In genomic region chr21:42340187-42340586, GRCh38 we compare ENCODE assay signal across 21 cellular contexts. TPM values are rescaled to one million over a fixed set of nuclear protein-coding genes. Genes with fewer than 3 reads are reported as not detected.
DNase-seq lines count a peak whose midpoint lies in the region; ATAC-seq and TF ChIP-seq lines count a peak whose summit lies in the region.
"Had no signal": no experiment of that assay in that cellular context is flagged by ENCODE, and none has a peak within 500 bp of the region (broad histone marks: within the 10 kb centered on the region; RNA-seq: fewer than 3 reads in every experiment).

No MANE protein-coding gene starts in this region.

- H3K79me2 ChIP-seq in MM.1S (ENCODE audit: low read length): no peaks in the 10 kb centered on the region

- ATAC-seq in activated T-cell treated with anti-CD3 and anti-CD28 coated beads, Interleukin-2, amount 50 U/mL, for 72 hours (replicated peaks in 1 of 2): no peak
- no peak for ATAC-seq in GM21723 (IDR thresholded peaks at IDR 0.05; ENCODE audit: unreplicated experiment)

- peak; percentile 12 to 14 for DNase-seq in activated T-cell treated with anti-CD3 and anti-CD28 coated beads, Interleukin-2, amount 50 U/mL, for 48 hours
- DNase-seq in activated T-cell treated with anti-CD3 and anti-CD28 coated beads, Interleukin-2, amount 50 U/mL, for 72 hours: no peak
- DNase-seq in endodermal cell (peak; percentile 24), sigmoid colon (peak; percentile 30), MM.1S (no peak), AML-193 (lab: John Stamatoyannopoulos, UW) (no peak)
- DNase-seq: DMS79 treated with DMSO at 0.1 percent for 48 hours; IMR-90; NCI-H1417 treated with DMSO at 0.1 percent for 48 hours; NCI-H1930; NCI-H446 treated with DMSO at 0.1 percent for 48 hours; NCI-H748 treated with DMSO at 0.1 percent for 48 hours; NK-92 treated with Interleukin-12 subunit alpha and Interleukin-12 subunit beta, amount 100 ng/mL, for 24 hours had no signal

- no peak overlapping the region for H3K4me2 ChIP-seq in MM.1S (ENCODE audit: low read depth, low read length)

- H4K20me1 ChIP-seq in MM.1S (ENCODE audit: insufficient read depth, low read length): no peaks in the 10 kb centered on the region

- TF ChIP-seq POLR2A in sigmoid colon (IDR thresholded peaks at IDR 0.05): no peak

- TF ChIP-seq CTCF in endodermal cell (conservative IDR thresholded peaks at IDR 0.05): no peak
- no peak for TF ChIP-seq CTCF in sigmoid colon (IDR thresholded peaks at IDR 0.05)
- TF ChIP-seq CTCF in MM.1S (IDR thresholded peaks at IDR 0.05; ENCODE audit: low read length): no peak

- no peaks in the 10 kb centered on the region for H3K27me3 ChIP-seq in endodermal cell (ENCODE audit: control insufficient read depth, insufficient read depth, low read length, poor library complexity, severe bottlenecking)
- peaks cover 0 to 14% (median 0%) of the 10 kb centered on the region in 3 donors for H3K27me3 ChIP-seq in sigmoid colon
- H3K27me3 ChIP-seq in MM.1S (replicated peaks; ENCODE audit: insufficient read depth, low read length): peaks cover 83% of the 10 kb centered on the region

- H3K9me3 ChIP-seq in endodermal cell (ENCODE audit: control insufficient read depth, low read length) (no peaks in the 10 kb centered on the region), sigmoid colon (no peaks in the 10 kb centered on the region), MM.1S (replicated peaks; ENCODE audit: insufficient read depth, low read length) (no peaks in the 10 kb centered on the region)
- H3K9me3 ChIP-seq: HAP-1 had no signal

- no peak for TF ChIP-seq EP300 in sigmoid colon (IDR thresholded peaks at IDR 0.05)

- H3K4me1 ChIP-seq in endodermal cell (ENCODE audit: control insufficient read depth, insufficient read depth, low read length) (peaks cover 3% of the 10 kb centered on the region), sigmoid colon (peaks cover 0 to 7% (median 0%) of the 10 kb centered on the region in 4 donors), MM.1S (ENCODE audit: low read length) (no peaks in the 10 kb centered on the region)
- H3K4me1 ChIP-seq: HAP-1 had no signal

- peaks cover 0 to 2% of the 10 kb centered on the region in 2 donors for H3K36me3 Mint-ChIP-seq in activated T-cell treated with anti-CD3 and anti-CD28 coated beads, Interleukin-2, amount 50 U/mL, for 72 hours (ENCODE audit: insufficient read depth in 2 of 2)
- no peaks in the 10 kb centered on the region for H3K36me3 Mint-ChIP-seq in endodermal cell (ENCODE audit: low read depth)

- peaks cover 32% of the 10 kb centered on the region for H3K4me1 Mint-ChIP-seq in activated T-cell treated with anti-CD3 and anti-CD28 coated beads, Interleukin-2, amount 50 U/mL, for 72 hours (ENCODE audit: low read depth)
- peaks cover 5% of the 10 kb centered on the region for H3K4me1 Mint-ChIP-seq in endodermal cell

- H3K27ac ChIP-seq in endodermal cell (ENCODE audit: low read depth, low read length): no peak overlapping the region
- no peak overlapping the region for H3K27ac ChIP-seq in sigmoid colon
- H3K27ac ChIP-seq in MM.1S (ENCODE audit: low read length): no peak overlapping the region
- H3K27ac ChIP-seq: C4-2B, HL-60, SK-N-MC had no signal

- no peaks in the 10 kb centered on the region for H3F3A ChIP-seq in MM.1S (ENCODE audit: insufficient read depth, low read length)

- H3K36me3 ChIP-seq in endodermal cell (ENCODE audit: control insufficient read depth, insufficient read depth, low read length): no peaks in the 10 kb centered on the region
- H3K36me3 ChIP-seq in sigmoid colon: no peaks in the 10 kb centered on the region
- no peaks in the 10 kb centered on the region for H3K36me3 ChIP-seq in MM.1S (replicated peaks; ENCODE audit: insufficient read depth, low read length)
- H3K36me3 ChIP-seq: HAP-1 had no signal

- no peak overlapping the region for H2AFZ ChIP-seq in MM.1S (ENCODE audit: low read length)

- H3K9ac ChIP-seq in endodermal cell (ENCODE audit: extremely low read depth, low read length, poor library complexity, severe bottlenecking) (no peak overlapping the region), MM.1S (ENCODE audit: low read length) (no peak overlapping the region)

- intact Hi-C loops in sigmoid colon (cut with DNase I): no loop called here

- 89 to 92% methylated on average over 7 of the region's 7 CpGs for WGBS in endodermal cell (ENCODE audit: insufficient coverage in 1 of 2, insufficient read length in 1 of 2), 2 experiments
- 75 to 78% methylated on average over 7 of the region's 7 CpGs for WGBS in sigmoid colon, 2 donors

- H3K4me3 Mint-ChIP-seq in activated T-cell treated with anti-CD3 and anti-CD28 coated beads, Interleukin-2, amount 50 U/mL, for 72 hours: no peak overlapping the region
- no peak overlapping the region for H3K4me3 Mint-ChIP-seq in endodermal cell

- H3K9me2 ChIP-seq in MM.1S (replicated peaks; ENCODE audit: insufficient read depth, low read length): no peaks in the 10 kb centered on the region

- H3K27me3 Mint-ChIP-seq in activated T-cell treated with anti-CD3 and anti-CD28 coated beads, Interleukin-2, amount 50 U/mL, for 72 hours (ENCODE audit: low read depth): peaks cover 13% of the 10 kb centered on the region
- H3K27me3 Mint-ChIP-seq in endodermal cell (ENCODE audit: insufficient read depth): no peaks in the 10 kb centered on the region

- no peaks in the 10 kb centered on the region for H3K9me3 Mint-ChIP-seq in activated T-cell treated with anti-CD3 and anti-CD28 coated beads, Interleukin-2, amount 50 U/mL, for 72 hours
- no peaks in the 10 kb centered on the region for H3K9me3 Mint-ChIP-seq in endodermal cell

- H3K4me3 ChIP-seq in endodermal cell (ENCODE audit: low read length) (no peak overlapping the region), sigmoid colon (no peak overlapping the region), MM.1S (ENCODE audit: low read length) (no peak overlapping the region)
- H3K4me3 ChIP-seq: HAP-1, SK-N-MC had no signal

- H3K27ac Mint-ChIP-seq in activated T-cell treated with anti-CD3 and anti-CD28 coated beads, Interleukin-2, amount 50 U/mL, for 72 hours: no peak overlapping the region
- H3K27ac Mint-ChIP-seq in endodermal cell: no peak overlapping the region

RNA-seq across cellular contexts. Expression of gene TFF2, which starts 10.6 kb away (rescaled TPM):
- total RNA-seq in activated T-cell treated with anti-CD3 and anti-CD28 coated beads, Interleukin-2, amount 50 U/mL, for 72 hours: not detected
- total RNA-seq in endodermal cell: not detected
- not detected for polyA plus RNA-seq in endodermal cell (2013, experiment 1 of 2)
- polyA plus RNA-seq in endodermal cell (2013, experiment 2 of 2): not detected
- not detected for total RNA-seq in sigmoid colon
- 10 to 100 TPM in 1 of 3 donors, 1 to 10 TPM in 2; 1.5 to 23.4 (median 3.0) TPM for polyA plus RNA-seq in sigmoid colon
- total RNA-seq: HT1080, IMR-90, OCI-LY7 had no signal
- polyA plus RNA-seq: IMR-90 had no signal

RNA-seq across cellular contexts. Expression of gene TFF3, which starts 25.0 kb away (rescaled TPM):
- not detected for total RNA-seq in activated T-cell treated with anti-CD3 and anti-CD28 coated beads, Interleukin-2, amount 50 U/mL, for 72 hours
- 1 to 10 TPM in 1 of 2 donors, not detected in 1; 5.5 TPM for total RNA-seq in endodermal cell
- 1.2 TPM for polyA plus RNA-seq in endodermal cell (2013, experiment 1 of 2)
- polyA plus RNA-seq in endodermal cell (2013, experiment 2 of 2): 1.7 TPM
- total RNA-seq in sigmoid colon: 10 to 100 TPM; 14.3 to 45.1 (median 23.7) TPM
- polyA plus RNA-seq in sigmoid colon: 1,000 to 10,000 TPM; 1,800 to 7,065 (median 3,772) TPM
- total RNA-seq: HT1080, IMR-90, OCI-LY7 had no signal
- polyA plus RNA-seq: IMR-90 had no signal

RNA-seq across cellular contexts. Expression of gene TFF1, which starts 26.1 kb away (rescaled TPM):
- 1 to 10 TPM in 1 of 2 donors, under 1 TPM in 1; 0.97 to 1.7 TPM for total RNA-seq in activated T-cell treated with anti-CD3 and anti-CD28 coated beads, Interleukin-2, amount 50 U/mL, for 72 hours
- total RNA-seq in endodermal cell (1 to 10 TPM; 1.6 to 3.7 TPM), sigmoid colon (1 to 10 TPM in 1 of 4 donors, not detected in 3; 1.1 TPM)
- polyA plus RNA-seq in endodermal cell (2013, experiment 1 of 2): 1.5 TPM
- polyA plus RNA-seq in endodermal cell (2013, experiment 2 of 2): 3.2 TPM
- 100 to 1,000 TPM; 414 to 706 (median 493) TPM for polyA plus RNA-seq in sigmoid colon
- total RNA-seq: HT1080, IMR-90, M059J, OCI-LY7 had no signal
- polyA plus RNA-seq: IMR-90 had no signal

RNA-seq across cellular contexts. Expression of gene TMPRSS3, which starts 55.7 kb away (rescaled TPM):
- total RNA-seq in activated T-cell treated with anti-CD3 and anti-CD28 coated beads, Interleukin-2, amount 50 U/mL, for 72 hours: 10 to 100 TPM; 57.1 to 91.9 TPM
- not detected for total RNA-seq in endodermal cell
- not detected for polyA plus RNA-seq in endodermal cell (2013, experiment 1 of 2)
- not detected for polyA plus RNA-seq in endodermal cell (2013, experiment 2 of 2)
- total RNA-seq in sigmoid colon: under 1 TPM in 1 of 4 donors, not detected in 3; 0.16 TPM
- 1 to 10 TPM in 1 of 3 donors, under 1 TPM in 1, not detected in 1; 0.60 to 1.3 TPM for polyA plus RNA-seq in sigmoid colon
- total RNA-seq: HT1080, IMR-90, OCI-LY7 had no signal
- polyA plus RNA-seq: IMR-90 had no signal

Comparison
In these comparisons a context has a peak if more than half of its experiments do, and no peak if none do; other contexts are left out.
1. DNase-seq: peak in activated T-cell treated with anti-CD3 and anti-CD28 coated beads, Interleukin-2, amount 50 U/mL, for 48 hours (2 of 2), endodermal cell (single experiment) and sigmoid colon (single experiment); none in activated T-cell treated with anti-CD3 and anti-CD28 coated beads, Interleukin-2, amount 50 U/mL, for 72 hours (0 of 2), MM.1S (single experiment) and AML-193 (0 of 2).